25 cellular contexts compared by ENCODE assay signal in genomic region chr1:154159554-154159953, GRCh38. TPM values are rescaled to one million over a fixed set of nuclear protein-coding genes. Genes with fewer than 3 reads are reported as not detected.
A peak's percentile ranks its signal among the peaks of the same experiment; 100 is the strongest.
DNase-seq lines count a peak whose midpoint lies in the region; ATAC-seq and TF ChIP-seq lines count a peak whose summit lies in the region.
"Had no signal": no experiment of that assay in that cellular context is flagged by ENCODE, and none has a peak within 500 bp of the region (broad histone marks: within the 10 kb centered on the region; RNA-seq: fewer than 3 reads in every experiment).

No MANE protein-coding gene starts in this region.

- H3K27ac ChIP-seq in spleen = peak overlapping the region in 7 of 8 donors; percentile 59 to 82 (median 66)
- H3K27ac ChIP-seq: A549, C4-2B, colonic mucosa had no signal

- H3K4me1 ChIP-seq in spleen = peaks cover 21 to 68% (median 49%) of the 10 kb centered on the region in 6 donors
- H3K4me1 ChIP-seq: colonic mucosa had no signal

- H3K27me3 Mint-ChIP-seq in activated CD4-positive, alpha-beta memory T cell treated with anti-CD3 and anti-CD28 coated beads, Interleukin-2, amount 10 ng/mL, durations not matched to agents 7 days and 5 days = no peaks in the 10 kb centered on the region
- H3K27me3 Mint-ChIP-seq in activated CD4-positive, alpha-beta memory T cell treated with anti-CD3 and anti-CD28 coated beads for 36 hours = no peaks in the 10 kb centered on the region
- no peaks in the 10 kb centered on the region for H3K27me3 Mint-ChIP-seq in central memory CD8-positive, alpha-beta T cell
- H3K27me3 Mint-ChIP-seq in mesothelial cell of epicardium (ENCODE audit: low read depth) = no peaks in the 10 kb centered on the region
- H3K27me3 Mint-ChIP-seq: IgD-negative memory B cell had no signal

- H3K4me1 Mint-ChIP-seq in activated CD4-positive, alpha-beta memory T cell treated with anti-CD3 and anti-CD28 coated beads, Interleukin-2, amount 10 ng/mL, durations not matched to agents 7 days and 5 days = peaks cover 75% of the 10 kb centered on the region
- peaks cover 76% of the 10 kb centered on the region for H3K4me1 Mint-ChIP-seq in activated CD4-positive, alpha-beta memory T cell treated with anti-CD3 and anti-CD28 coated beads for 36 hours (ENCODE audit: low read depth)
- H3K4me1 Mint-ChIP-seq in central memory CD8-positive, alpha-beta T cell = peaks cover 56% of the 10 kb centered on the region
- peaks cover 5% of the 10 kb centered on the region for H3K4me1 Mint-ChIP-seq in mesothelial cell of epicardium

- H3K36me3 ChIP-seq in spleen = peaks cover 2 to 100% (median 87%) of the 10 kb centered on the region in 6 donors
- H3K36me3 ChIP-seq: colonic mucosa had no signal

- no peak for DNase-seq in activated CD4-positive, alpha-beta memory T cell treated with anti-CD3 and anti-CD28 coated beads, Interleukin-2, amount 10 ng/mL, durations not matched to agents 7 days and 5 days
- no peak for DNase-seq in activated CD4-positive, alpha-beta memory T cell treated with anti-CD3 and anti-CD28 coated beads for 36 hours
- DNase-seq in OCI-M1 (lab: John Stamatoyannopoulos, UW) (peak; percentile 48), spleen (no peak), mesothelial cell of epicardium (ENCODE audit: low spot score in 2 of 2, unreplicated experiment in 2 of 2) (no peak), NCI-H1436 treated with DMSO at 0.1 percent for 48 hours (lab: John Stamatoyannopoulos, UW) (no peak)
- no peak for DNase-seq in central memory CD8-positive, alpha-beta T cell (ENCODE audit: low spot score in 2 of 2)
- DNase-seq in activated CD4-positive, CD25-positive, alpha-beta regulatory T cell (lab: John Stamatoyannopoulos, UW) = no peak
- DNase-seq: activated T-cell treated with anti-CD3 and anti-CD28 coated beads, Interleukin-2, amount 50 U/mL, for 48 hours; colonic mucosa; DMS53; GF-D8; head of caudate nucleus; MG63; midbrain; NCI-H146; NCI-H2171 treated with DMSO at 0.1 percent for 48 hours; NCI-H748 treated with DMSO at 0.1 percent for 48 hours; SW 1271; upper lobe of left lung had no signal

- TF ChIP-seq POLR2A in spleen (IDR thresholded peaks at IDR 0.05) = no peak

- TF ChIP-seq CTCF in spleen (IDR thresholded peaks at IDR 0.05 in 8 of 11, conservative IDR thresholded peaks at IDR 0.05 in 3 of 11) (no peak), mesothelial cell of epicardium (IDR thresholded peaks at IDR 0.05; ENCODE audit: unreplicated experiment) (no peak)

- H3K27ac Mint-ChIP-seq in activated CD4-positive, alpha-beta memory T cell treated with anti-CD3 and anti-CD28 coated beads, Interleukin-2, amount 10 ng/mL, durations not matched to agents 7 days and 5 days = peak overlapping the region; percentile 92
- no peak overlapping the region for H3K27ac Mint-ChIP-seq in activated CD4-positive, alpha-beta memory T cell treated with anti-CD3 and anti-CD28 coated beads for 36 hours
- peak overlapping the region; percentile 96 for H3K27ac Mint-ChIP-seq in central memory CD8-positive, alpha-beta T cell (ENCODE audit: low read depth)
- H3K27ac Mint-ChIP-seq in mesothelial cell of epicardium = no peak overlapping the region

- intact Hi-C loops in activated CD4-positive, alpha-beta memory T cell treated with anti-CD3 and anti-CD28 coated beads for 36 hours (cut with micrococcal nuclease) = loop anchor here (5.0 to 10.0 kb wide), 2 partner anchors 165 to 352 kb away; partner anchors contain the start of gene RPS27
- intact Hi-C loops in spleen (cut with DNase I; ENCODE audit: low total_unique reads) = no loop called here

- no peak for ATAC-seq in central memory CD8-positive, alpha-beta T cell (replicated peaks; ENCODE audit: extremely low read depth, poor library complexity, severe bottlenecking)
- ATAC-seq: A549, Right ventricle myocardium inferior had no signal

- H3K27me3 ChIP-seq in spleen (replicated peaks in 1 of 7) = no peaks in the 10 kb centered on the region
- H3K27me3 ChIP-seq: colonic mucosa, MG63, upper lobe of left lung had no signal

- CTCF ChIA-PET in activated CD4-positive, alpha-beta memory T cell treated with anti-CD3 and anti-CD28 coated beads, Interleukin-2, amount 10 ng/mL, durations not matched to agents 7 days and 5 days (lab: Charles Lee) = interaction anchor here (0.8 to 1.8 kb wide), 3 partner anchors 12 to 185 kb away, joined by 3 to 4 read pairs (median 3); no protein-coding TSS in a partner anchor
- CTCF ChIA-PET in activated CD4-positive, alpha-beta memory T cell treated with anti-CD3 and anti-CD28 coated beads for 36 hours (lab: Charles Lee) = interaction anchor here (0.8 to 1.6 kb wide), 3 partner anchors 11 to 30 kb away, joined by 3 to 6 read pairs (median 3); no protein-coding TSS in a partner anchor

- H3K9me3 ChIP-seq in spleen = peaks cover 0 to 7% (median 0%) of the 10 kb centered on the region in 8 donors
- H3K9me3 ChIP-seq: colonic mucosa, MG63, upper lobe of left lung had no signal

- peaks cover 9% of the 10 kb centered on the region for H3K9me3 Mint-ChIP-seq in activated CD4-positive, alpha-beta memory T cell treated with anti-CD3 and anti-CD28 coated beads, Interleukin-2, amount 10 ng/mL, durations not matched to agents 7 days and 5 days
- peaks cover 4% of the 10 kb centered on the region for H3K9me3 Mint-ChIP-seq in activated CD4-positive, alpha-beta memory T cell treated with anti-CD3 and anti-CD28 coated beads for 36 hours
- H3K9me3 Mint-ChIP-seq in central memory CD8-positive, alpha-beta T cell = no peaks in the 10 kb centered on the region
- H3K9me3 Mint-ChIP-seq in mesothelial cell of epicardium = peaks cover 8% of the 10 kb centered on the region
- H3K9me3 Mint-ChIP-seq: IgD-negative memory B cell had no signal

- peaks cover 96% of the 10 kb centered on the region for H3K36me3 Mint-ChIP-seq in activated CD4-positive, alpha-beta memory T cell treated with anti-CD3 and anti-CD28 coated beads, Interleukin-2, amount 10 ng/mL, durations not matched to agents 7 days and 5 days (ENCODE audit: low read depth)
- H3K36me3 Mint-ChIP-seq in activated CD4-positive, alpha-beta memory T cell treated with anti-CD3 and anti-CD28 coated beads for 36 hours = peaks cover 83% of the 10 kb centered on the region
- H3K36me3 Mint-ChIP-seq in central memory CD8-positive, alpha-beta T cell (ENCODE audit: insufficient read depth) = peaks cover 75% of the 10 kb centered on the region
- peaks cover 49% of the 10 kb centered on the region for H3K36me3 Mint-ChIP-seq in mesothelial cell of epicardium

- H3K4me3 Mint-ChIP-seq in activated CD4-positive, alpha-beta memory T cell treated with anti-CD3 and anti-CD28 coated beads, Interleukin-2, amount 10 ng/mL, durations not matched to agents 7 days and 5 days = no peak overlapping the region
- no peak overlapping the region for H3K4me3 Mint-ChIP-seq in activated CD4-positive, alpha-beta memory T cell treated with anti-CD3 and anti-CD28 coated beads for 36 hours
- H3K4me3 Mint-ChIP-seq in central memory CD8-positive, alpha-beta T cell = no peak overlapping the region
- no peak overlapping the region for H3K4me3 Mint-ChIP-seq in mesothelial cell of epicardium
- H3K4me3 Mint-ChIP-seq: IgD-negative memory B cell had no signal

- no peak overlapping the region for H3K4me3 ChIP-seq in spleen
- H3K4me3 ChIP-seq: A549, colonic mucosa, MG63, upper lobe of left lung had no signal

- POLR2A ChIA-PET in activated CD4-positive, alpha-beta memory T cell treated with anti-CD3 and anti-CD28 coated beads, Interleukin-2, amount 10 ng/mL, durations not matched to agents 7 days and 5 days (lab: Charles Lee) = interaction anchor here (0.6 to 11.3 kb wide), 4 partner anchors 15 to 169 kb away, joined by 3 to 214 read pairs (median 16); partner anchors contain the start of genes RPS27 and UBAP2L
- POLR2A ChIA-PET in activated CD4-positive, alpha-beta memory T cell treated with anti-CD3 and anti-CD28 coated beads for 36 hours (lab: Charles Lee) = interaction anchor here (0.6 to 1.1 kb wide), 3 partner anchors 10 to 57 kb away, joined by 3 to 4 read pairs (median 4); no protein-coding TSS in a partner anchor

RNA-seq across cellular contexts. Expression of gene NUP210L, which starts 4.7 kb away (rescaled TPM):
- total RNA-seq in activated CD4-positive, alpha-beta memory T cell treated with anti-CD3 and anti-CD28 coated beads, Interleukin-2, amount 10 ng/mL, durations not matched to agents 7 days and 5 days = under 1 TPM; 0.05 to 0.08 TPM
- under 1 TPM; 0.05 to 0.12 TPM for total RNA-seq in activated CD4-positive, alpha-beta memory T cell treated with anti-CD3 and anti-CD28 coated beads for 36 hours
- total RNA-seq in spleen = under 1 TPM in 5 of 7 donors, not detected in 2; 0.06 to 0.34 (median 0.10) TPM
- polyA plus RNA-seq in spleen = under 1 TPM in 1 of 3 donors, not detected in 2; 0.02 TPM
- 0.04 to 0.07 TPM (median 0.07 TPM) in 3 replicates for total RNA-seq in mesothelial cell of epicardium
- polyA plus RNA-seq: A549, IgD-negative memory B cell had no signal

RNA-seq across cellular contexts. Expression of gene TPM3, which starts 32.3 kb away (rescaled TPM):
- 100 to 1,000 TPM; 792 to 805 TPM for total RNA-seq in activated CD4-positive, alpha-beta memory T cell treated with anti-CD3 and anti-CD28 coated beads, Interleukin-2, amount 10 ng/mL, durations not matched to agents 7 days and 5 days
- 100 to 1,000 TPM; 726 to 736 TPM for total RNA-seq in activated CD4-positive, alpha-beta memory T cell treated with anti-CD3 and anti-CD28 coated beads for 36 hours
- total RNA-seq in spleen (100 to 1,000 TPM; 383 to 596 (median 456) TPM), mesothelial cell of epicardium (194 to 208 TPM (median 197 TPM) in 3 replicates)
- polyA plus RNA-seq in spleen = 100 to 1,000 TPM; 221 to 315 (median 240) TPM

RNA-seq across cellular contexts. Expression of gene CFAP141, which starts 46.6 kb away (rescaled TPM):
- not detected for total RNA-seq in activated CD4-positive, alpha-beta memory T cell treated with anti-CD3 and anti-CD28 coated beads, Interleukin-2, amount 10 ng/mL, durations not matched to agents 7 days and 5 days
- total RNA-seq in activated CD4-positive, alpha-beta memory T cell treated with anti-CD3 and anti-CD28 coated beads for 36 hours = not detected
- total RNA-seq in spleen (not detected), mesothelial cell of epicardium (not detected in 3 replicates)
- not detected for polyA plus RNA-seq in spleen
- total RNA-seq: colonic mucosa, Right ventricle myocardium inferior had no signal
- polyA plus RNA-seq: A549, adipose tissue, IgD-negative memory B cell had no signal

Comparison
In these comparisons a context has a peak if more than half of its experiments do, and no peak if none do; other contexts are left out.
1. H3K27ac Mint-ChIP-seq: peak in activated CD4-positive, alpha-beta memory T cell treated with anti-CD3 and anti-CD28 coated beads, Interleukin-2, amount 10 ng/mL, durations not matched to agents 7 days and 5 days (single experiment) and central memory CD8-positive, alpha-beta T cell (single experiment); none in activated CD4-positive, alpha-beta memory T cell treated with anti-CD3 and anti-CD28 coated beads for 36 hours (single experiment) and mesothelial cell of epicardium (single experiment).